12 cellular contexts compared by ENCODE assay signal in the genomic region with DNA sequence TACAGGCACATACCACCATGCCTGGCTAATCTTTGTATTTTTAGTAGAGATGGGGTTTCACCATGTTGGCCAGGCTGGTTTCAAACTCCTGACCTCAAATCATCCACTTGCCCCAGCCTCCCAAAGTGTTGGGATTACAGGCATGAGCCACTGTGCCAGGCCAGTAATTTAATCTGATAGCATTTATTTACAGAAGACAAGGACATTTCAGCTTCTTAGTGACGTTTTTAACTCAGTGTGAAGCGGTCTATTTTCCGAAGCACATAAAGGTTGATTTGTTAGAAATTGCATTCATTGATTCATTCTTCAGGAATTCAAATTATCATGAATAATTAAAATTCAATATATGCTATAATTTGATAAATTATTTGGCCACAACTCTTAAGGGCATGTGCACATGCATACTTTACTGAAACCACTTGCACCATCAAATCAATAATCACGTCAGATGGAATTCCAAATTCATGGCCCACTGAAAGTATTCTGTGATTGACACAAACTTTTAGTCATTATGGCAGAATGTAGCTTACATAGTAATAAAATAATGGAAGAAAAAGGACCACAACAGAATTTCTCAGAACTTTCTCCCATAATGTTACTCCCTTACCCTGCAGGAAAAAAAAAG.
A peak's percentile ranks its signal among the peaks of the same experiment; 100 is the strongest.
DNase-seq lines count a peak whose midpoint lies in the region; TF ChIP-seq lines count a peak whose summit lies in the region.
"Had no signal": no experiment of that assay in that cellular context is flagged by ENCODE, and none has a peak within 500 bp of the region (broad histone marks: within the 10 kb centered on the region; RNA-seq: fewer than 3 reads in every experiment).

No MANE protein-coding gene starts in this region.

- intact Hi-C loops in posterior cingulate gyrus (cut with DNase I), result no loop called here

- no peaks in the 10 kb centered on the region for H3K27me3 ChIP-seq in suprapubic skin

- no peak for TF ChIP-seq EP300 in suprapubic skin (IDR thresholded peaks at IDR 0.05)

- no peaks in the 10 kb centered on the region for H3K9me3 Mint-ChIP-seq in nephron
- H3K9me3 Mint-ChIP-seq: CD8-positive, alpha-beta memory T cell had no signal

- no peaks in the 10 kb centered on the region for H3K27me3 Mint-ChIP-seq in nephron (ENCODE audit: low read depth)
- H3K27me3 Mint-ChIP-seq: CD8-positive, alpha-beta memory T cell had no signal

- peaks cover 51% of the 10 kb centered on the region for H3K4me1 ChIP-seq in suprapubic skin
- H3K4me1 ChIP-seq: Caco-2, HAP-1 had no signal

- H3K27ac Mint-ChIP-seq in nephron, result peak overlapping the region; percentile 87 to 98 (median 96)
- H3K27ac Mint-ChIP-seq: CD8-positive, alpha-beta memory T cell; HFFc6 had no signal

- TF ChIP-seq POLR2A in suprapubic skin (IDR thresholded peaks at IDR 0.05), result no peak

- peaks cover 39% of the 10 kb centered on the region for H3K4me1 Mint-ChIP-seq in nephron

- H3K4me3 ChIP-seq in suprapubic skin, result no peak overlapping the region
- H3K4me3 ChIP-seq: HAP-1 had no signal

- no peak for TF ChIP-seq CTCF in VCaP (conservative IDR thresholded peaks at IDR 0.05)
- TF ChIP-seq CTCF in nephron (IDR thresholded peaks at IDR 0.05; ENCODE audit: unreplicated experiment in 3 of 3), result no peak
- TF ChIP-seq CTCF in suprapubic skin (IDR thresholded peaks at IDR 0.05), result no peak

- no peaks in the 10 kb centered on the region for H3K9me3 ChIP-seq in suprapubic skin
- H3K9me3 ChIP-seq: Caco-2, HAP-1 had no signal

- DNase-seq in suprapubic skin (ENCODE audit: low spot score in 2 of 2) (no peak), NCI-H524 treated with DMSO at 0.1 percent for 48 hours (lab: John Stamatoyannopoulos, UW) (no peak), NCI-H446 treated with DMSO at 0.1 percent for 48 hours (lab: John Stamatoyannopoulos, UW) (no peak), posterior cingulate gyrus (no peak)
- DNase-seq: Caco-2; CD8-positive, alpha-beta memory T cell; DND-41; GDM1; HFFc6 had no signal

- H3K4me3 Mint-ChIP-seq in nephron, result no peak overlapping the region
- H3K4me3 Mint-ChIP-seq: CD8-positive, alpha-beta memory T cell; HFFc6 had no signal

- peak overlapping the region; percentile 95 for H3K27ac ChIP-seq in VCaP
- H3K27ac ChIP-seq in suprapubic skin, result peak overlapping the region; percentile 69

- WGBS in suprapubic skin, result 84% methylated on average over 4 of the region's 4 CpGs

- H3K36me3 Mint-ChIP-seq in nephron (ENCODE audit: low read depth), result no peaks in the 10 kb centered on the region

- H3K36me3 ChIP-seq in suprapubic skin, result no peaks in the 10 kb centered on the region
- H3K36me3 ChIP-seq: HAP-1 had no signal
